2 cellular contexts compared by ENCODE assay signal in genomic region chr5:35436441-35437057, GRCh38.
TF ChIP-seq lines count a peak whose summit lies in the region.

No MANE protein-coding gene starts in this region.

TF ChIP-seq in HEK293, 187 proteins besides CTCF, POLR2A, EP300 and RAD21 (continued from another document):
- TF ChIP-seq ZNF248 (tag by site-specific recombination; IDR thresholded peaks at IDR 0.05) (no peak), ZNF521 (tag by site-specific recombination; IDR thresholded peaks at IDR 0.05) (no peak), ZNF354C (tag by site-specific recombination; IDR thresholded peaks at IDR 0.05; ENCODE audit: borderline replicate concordance, low read depth) (no peak), GLI4 (tag by site-specific recombination; IDR thresholded peaks at IDR 0.05) (no peak), ZNF202 (tag by site-specific recombination; IDR thresholded peaks at IDR 0.05; ENCODE audit: borderline replicate concordance) (no peak), ZNF658 (tag by site-specific recombination; IDR thresholded peaks at IDR 0.05) (no peak), ZNF654 (tag by site-specific recombination; IDR thresholded peaks at IDR 0.05; ENCODE audit: low read depth) (peak; percentile 25)

TF ChIP-seq in H1, 55 proteins besides CTCF, POLR2A, EP300 and RAD21 (continued from another document):
- TF ChIP-seq PHF8 (conservative IDR thresholded peaks at IDR 0.05; ENCODE audit: low read depth, low read length): no peak
